In the genomic region with DNA sequence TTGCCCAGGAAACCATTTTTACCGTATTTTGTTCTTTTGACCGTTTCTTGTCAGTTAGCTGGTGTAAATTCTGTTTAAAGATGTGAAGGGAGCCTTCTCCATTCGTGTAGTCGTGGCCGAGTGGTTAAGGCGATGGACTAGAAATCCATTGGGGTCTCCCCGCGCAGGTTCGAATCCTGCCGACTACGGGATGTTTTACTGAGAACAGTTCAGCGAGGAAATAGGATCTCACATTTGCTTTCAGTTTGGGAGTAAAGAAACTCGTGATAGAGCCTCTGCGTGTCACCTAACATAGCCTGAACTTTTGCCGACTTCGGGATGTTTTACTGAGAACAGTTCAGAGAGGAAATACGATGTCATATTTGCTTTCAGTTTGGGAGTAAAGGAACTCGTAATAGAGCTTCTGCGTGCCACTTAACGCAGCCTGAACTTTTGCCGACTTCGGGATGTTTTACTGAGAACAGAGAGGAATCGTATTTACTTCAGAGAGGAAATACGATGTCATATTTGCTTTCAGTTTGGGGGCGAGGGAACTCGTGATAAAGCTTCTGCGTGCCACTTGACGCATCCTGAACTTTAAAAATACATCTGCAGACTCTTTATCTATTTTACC, we compare ENCODE assay signal across 8 cellular contexts. TPM values are rescaled to one million over a fixed set of nuclear protein-coding genes. Genes with fewer than 3 reads are reported as not detected.
DNase-seq lines count a peak whose midpoint lies in the region; ATAC-seq, FAIRE-seq and TF ChIP-seq lines count a peak whose summit lies in the region.

No MANE protein-coding gene starts in this region.

- no peaks in the 10 kb centered on the region for H3K9me3 ChIP-seq in CD8-positive, alpha-beta memory T cell (ENCODE audit: low read length)
- H3K9me3 ChIP-seq in endothelial cell of umbilical vein (replicated peaks; ENCODE audit: control insufficient read depth, insufficient read depth, low read length), result no peaks in the 10 kb centered on the region

- TF ChIP-seq CTCF in endothelial cell of umbilical vein (IDR thresholded peaks at IDR 0.05; ENCODE audit: extremely low read depth in 1 of 2, insufficient read depth in 1 of 2, low read depth in 1 of 2, low read length in 2 of 2), result no peak

- ATAC-seq in GM21360 (IDR thresholded peaks at IDR 0.05; ENCODE audit: unreplicated experiment), result peak; percentile 48

- DNase-seq in CD8-positive, alpha-beta memory T cell, result peak; percentile 76 to 94 (median 86)
- DNase-seq in HS-27A (ENCODE audit: low read depth) (peak; percentile 85), endothelial cell of umbilical vein (ENCODE audit: low read depth, low spot score) (peak; percentile 91), midbrain (lab: John Stamatoyannopoulos, UW) (peak; percentile 93)
- peak; percentile 69 for DNase-seq in NK-92 treated with Interleukin-12 subunit alpha and Interleukin-12 subunit beta, amount 100 ng/mL, for 24 hours (lab: John Stamatoyannopoulos, UW)
- DNase-seq in activated CD8-positive, alpha-beta memory T cell treated with anti-CD3 and anti-CD28 coated beads, Interleukin-2, amount 50 U/mL, for 1 hour (ENCODE audit: extremely low read depth), result peak; percentile 73
- peak; percentile 71 to 75 for DNase-seq in stimulated activated CD8-positive, alpha-beta memory T cell treated with anti-CD3 and anti-CD28 coated beads, Interleukin-2, amount 100 ng/mL, for 1 hour (ENCODE audit: low read depth in 2 of 2)

- CTCF ChIA-PET in CD8-positive, alpha-beta memory T cell (lab: Charles Lee), result interaction anchor here (0.8 to 2.3 kb wide), 12 partner anchors 21 to 423 kb away, joined by 3 to 9 read pairs (median 4); a partner anchor contains a TSS
- CTCF ChIA-PET in endothelial cell of umbilical vein (lab: Charles Lee), result interaction anchor here (0.6 to 1.7 kb wide), 11 partner anchors 19 to 352 kb away, joined by 3 to 8 read pairs (median 4); no protein-coding TSS in a partner anchor

- H3K4me3 ChIP-seq in CD8-positive, alpha-beta memory T cell (ENCODE audit: low read length), result peak overlapping the region; percentile 77
- H3K4me3 ChIP-seq in endothelial cell of umbilical vein (replicated peaks in 1 of 3; ENCODE audit: insufficient read depth in 1 of 3, low read depth in 1 of 3, low read length in 3 of 3), result peak overlapping the region; percentile 78 to 93 (median 88)

- dilution Hi-C loops in endothelial cell of umbilical vein (cut with MboI; ENCODE audit: extremely low pct_ligation_motif_present, low sequenced_read_pairs), result no loop called here

- POLR2A ChIA-PET in CD8-positive, alpha-beta memory T cell (lab: Charles Lee), result interaction anchor here (0.6 to 2.1 kb wide), 24 partner anchors 24 to 1435 kb away, joined by 3 to 23 read pairs (median 6); a partner anchor contains a TSS
- POLR2A ChIA-PET in endothelial cell of umbilical vein (lab: Charles Lee), result interaction anchor here (0.6 kb wide), 1 partner anchor 96 kb away, joined by 3 read pairs; no protein-coding TSS in a partner anchor

- no peaks in the 10 kb centered on the region for H3K79me2 ChIP-seq in endothelial cell of umbilical vein (ENCODE audit: control insufficient read depth, insufficient read depth, low read length)

- no peak overlapping the region for H3K27ac Mint-ChIP-seq in CD8-positive, alpha-beta memory T cell

- H3K9me1 ChIP-seq in endothelial cell of umbilical vein (replicated peaks; ENCODE audit: control insufficient read depth, extremely low read depth, insufficient read depth, low read length), result no peaks in the 10 kb centered on the region

- H3K27ac ChIP-seq in CD8-positive, alpha-beta memory T cell (ENCODE audit: low read depth, low read length), result peak overlapping the region; percentile 98
- peak overlapping the region; percentile 82 for H3K27ac ChIP-seq in endothelial cell of umbilical vein (ENCODE audit: insufficient read depth, low read depth, low read length)

- no peaks in the 10 kb centered on the region for H3K27me3 Mint-ChIP-seq in CD8-positive, alpha-beta memory T cell

- H2AFZ ChIP-seq in endothelial cell of umbilical vein (ENCODE audit: low read depth, low read length), result peak overlapping the region; percentile 96

- peaks cover 17% of the 10 kb centered on the region for H3K4me1 ChIP-seq in CD8-positive, alpha-beta memory T cell (ENCODE audit: insufficient read depth, low read length)
- peaks cover 7% of the 10 kb centered on the region for H3K4me1 ChIP-seq in endothelial cell of umbilical vein (ENCODE audit: control insufficient read depth, extremely low read depth, insufficient read depth, low read length)

- TSS peak; percentile 77 for BruUV-seq in endothelial cell of umbilical vein (replicated peaks; lab: Mats Ljungman, UMichigan)

- no peak overlapping the region for H3K4me3 Mint-ChIP-seq in CD8-positive, alpha-beta memory T cell

- H3K9me3 Mint-ChIP-seq in CD8-positive, alpha-beta memory T cell, result no peaks in the 10 kb centered on the region

- peaks cover 0 to 8% (median 4%) of the 10 kb centered on the region in 3 donors for H3K4me1 Mint-ChIP-seq in CD8-positive, alpha-beta memory T cell

- H3K4me2 ChIP-seq in endothelial cell of umbilical vein (ENCODE audit: insufficient read depth, low read length), result peak overlapping the region; percentile 94

- no peaks in the 10 kb centered on the region for H4K20me1 ChIP-seq in endothelial cell of umbilical vein (replicated peaks; ENCODE audit: control insufficient read depth, extremely low read depth, insufficient read depth, low read length)

- H3K36me3 ChIP-seq in CD8-positive, alpha-beta memory T cell (ENCODE audit: insufficient read depth, low read length), result no peaks in the 10 kb centered on the region
- H3K36me3 ChIP-seq in endothelial cell of umbilical vein (ENCODE audit: control insufficient read depth in 2 of 2, extremely low read depth in 1 of 2, insufficient read depth in 2 of 2, low read length in 2 of 2), result no peaks in the 10 kb centered on the region

- H3K9ac ChIP-seq in endothelial cell of umbilical vein (replicated peaks; ENCODE audit: extremely low read depth, insufficient read depth, low read length), result peak overlapping the region; percentile 95

- no peaks in the 10 kb centered on the region for H3K36me3 Mint-ChIP-seq in CD8-positive, alpha-beta memory T cell

- FAIRE-seq in endothelial cell of umbilical vein (lab: Jason Lieb, UNC), result peak; percentile 69

- no peaks in the 10 kb centered on the region for H3K27me3 ChIP-seq in CD8-positive, alpha-beta memory T cell (ENCODE audit: insufficient read depth, low read length, poor library complexity, severe bottlenecking)
- peaks cover 11 to 16% of the 10 kb centered on the region in 2 experiments for H3K27me3 ChIP-seq in endothelial cell of umbilical vein (ENCODE audit: control insufficient read depth in 2 of 2, insufficient read depth in 2 of 2, low read length in 2 of 2)

- intact Hi-C loops in endothelial cell of umbilical vein (cut with micrococcal nuclease), result loop anchor here (1.0 to 10.0 kb wide), 12 partner anchors 16 to 1506 kb away; a partner anchor contains a TSS

- TF ChIP-seq POLR2A in endothelial cell of umbilical vein (IDR thresholded peaks at IDR 0.05; ENCODE audit: low read depth, low read length), result peak; percentile 33

TF ChIP-seq in endothelial cell of umbilical vein, 7 proteins besides CTCF, POLR2A, EP300 and RAD21:
- TF ChIP-seq MYC (IDR thresholded peaks at IDR 0.05; ENCODE audit: low read depth, low read length), result no peak

RNA-seq across cellular contexts. Expression of a gene that starts 5.9 kb away (rescaled TPM):
- total RNA-seq in CD8-positive, alpha-beta memory T cell, result 10 to 100 TPM in 1 of 2 experiments, 1 to 10 TPM in 1; 9.7 to 10.0 TPM
- 10.8 TPM for polyA plus RNA-seq in CD8-positive, alpha-beta memory T cell
- total RNA-seq in endothelial cell of umbilical vein, result 5.4 and 6.5 TPM in 2 replicates
- polyA plus RNA-seq in endothelial cell of umbilical vein, result 1.4 and 1.6 TPM in 2 replicates
- 2.6 and 3.0 TPM in 2 replicates for polyA plus RNA-seq in endothelial cell of umbilical vein (2011; cell fraction: cytosol; rRNA removed)
- 3.1 and 4.1 TPM in 2 replicates for polyA plus RNA-seq in endothelial cell of umbilical vein (2011; cell fraction: nucleus; rRNA removed)
- polyA plus RNA-seq in endothelial cell of umbilical vein (2012), result 3.7 and 5.0 TPM in 2 replicates
- polyA minus RNA-seq in endothelial cell of umbilical vein, result 3.0 and 5.5 TPM in 2 replicates
- 3.2 TPM for polyA minus RNA-seq in endothelial cell of umbilical vein (2011; cell fraction: cytosol; rRNA and poly(A)+ RNA removed)
- polyA minus RNA-seq in endothelial cell of umbilical vein (2011; cell fraction: nucleus; rRNA and poly(A)+ RNA removed), result 3.3 and 4.7 TPM in 2 replicates

Comparison
In these comparisons a context has a peak if more than half of its experiments do, and no peak if none do; other contexts are left out.
1. Peak in every context shown above with its lines: DNase-seq, ATAC-seq, H3K4me3 ChIP-seq and H3K27ac ChIP-seq.